Comparison of ENCODE assay signal across 30 cellular contexts in the genomic region with DNA sequence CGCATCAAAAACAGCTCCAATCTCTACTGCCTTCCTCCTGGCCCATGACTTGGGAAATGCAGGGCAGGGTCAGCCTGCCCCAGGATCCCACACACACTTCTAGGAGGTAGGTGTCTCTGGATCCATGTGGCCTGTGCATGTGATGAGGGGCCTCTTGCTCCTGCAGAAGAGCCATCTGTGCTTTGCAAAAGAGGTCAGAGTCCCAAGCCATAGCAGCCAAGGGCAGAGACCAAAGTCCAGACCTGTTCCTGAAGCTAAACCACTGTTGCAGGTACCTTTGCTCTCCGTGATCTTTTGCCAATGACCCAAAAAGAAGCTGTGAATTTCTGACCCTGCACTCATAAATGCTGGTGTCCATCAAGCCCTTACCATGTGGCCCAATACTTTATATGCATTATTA. TPM values are rescaled to one million over a fixed set of nuclear protein-coding genes. Genes with fewer than 3 reads are reported as not detected.
"Had no signal": no experiment of that assay in that cellular context is flagged by ENCODE, and none has a peak within 500 bp of the region (broad histone marks: within the 10 kb centered on the region; RNA-seq: fewer than 3 reads in every experiment).

No MANE protein-coding gene starts in this region.

- H3K4me3 ChIP-seq: ascending aorta, body of pancreas had no signal

- FAIRE-seq: bronchial epithelial cell, RCC 7860 had no signal

- DNase-seq: activated CD4-positive, alpha-beta T cell treated with anti-CD3 and anti-CD28 coated beads for 1 hour; activated CD4-positive, alpha-beta T cell treated with anti-CD3 and anti-CD28 coated beads, Interleukin-2, amount 10 ng/mL, durations not matched to agents 24 days and 14 days; activated CD4-positive, alpha-beta T cell treated with anti-CD3 and anti-CD28 coated beads, Interleukin-2, amount 50 U/mL, for 48 hours; activated CD8-positive, alpha-beta memory T cell treated with anti-CD3 and anti-CD28 coated beads, Interleukin-2, amount 10 ng/mL, durations not matched to agents 7 days and 5 days; activated effector memory CD4-positive, alpha-beta T cell treated with anti-CD3 and anti-CD28 coated beads, Interleukin-2, amount 50 U/mL, for 16 hours; activated naive CD4-positive, alpha-beta T cell treated with Interleukin-2 at 50 U/mL for 16 hours; activated naive CD8-positive, alpha-beta T cell treated with anti-CD3 and anti-CD28 coated beads, Interleukin-2, amount 50 U/mL, for 24 hours; activated T-cell treated with anti-CD3 and anti-CD28 coated beads, Interleukin-2, amount 50 U/mL, for 24 hours; amniotic stem cell; body of pancreas; KG1; NCI-H1048; NCI-H1417; NCI-H1930; NCI-H2171; NCI-H345; NCI-H510A; NCI-H526 treated with DMSO at 0.1 percent for 48 hours; NCI-H82; NK-92 treated with Interleukin-12 subunit alpha and Interleukin-12 subunit beta, amount 100 ng/mL, for 24 hours; OCI-M1; SHP77 treated with DMSO at 0.1 percent for 48 hours; T-helper 17 cell; T-helper 9 cell had no signal

- ATAC-seq: activated CD8-positive, alpha-beta memory T cell treated with anti-CD3 and anti-CD28 coated beads, Interleukin-2, amount 10 ng/mL, durations not matched to agents 7 days and 5 days; activated naive CD4-positive, alpha-beta T cell treated with anti-CD3 and anti-CD28 coated beads, Interleukin-2, amount 50 U/mL, for 72 hours; activated naive CD8-positive, alpha-beta T cell treated with anti-CD3 and anti-CD28 coated beads, Interleukin-2, amount 50 U/mL, for 24 hours; body of pancreas; T-helper 17 cell; WTC11 had no signal

- H3K27ac ChIP-seq: body of pancreas had no signal

- H3K36me3 ChIP-seq: ascending aorta had no signal

- H3K27me3 ChIP-seq: ascending aorta, body of pancreas had no signal

- H3K9me3 ChIP-seq: ascending aorta, body of pancreas had no signal

RNA-seq across cellular contexts. Expression of a gene that starts 57.1 kb away (rescaled TPM):
- total RNA-seq: activated CD4-positive, alpha-beta T cell treated with anti-CD3 and anti-CD28 coated beads, Interleukin-2, amount 10 ng/mL, durations not matched to agents 24 days and 14 days; activated naive CD4-positive, alpha-beta T cell treated with anti-CD3 and anti-CD28 coated beads, Interleukin-2, amount 50 U/mL, for 72 hours; SK-MEL-5 had no signal
